In genomic region chr7:142083605-142084004, GRCh38 we compare ENCODE assay signal across 9 cellular contexts. TPM values are rescaled to one million over a fixed set of nuclear protein-coding genes. Genes with fewer than 3 reads are reported as not detected.
"Had no signal": no experiment of that assay in that cellular context is flagged by ENCODE, and none has a peak within 500 bp of the region (broad histone marks: within the 10 kb centered on the region; RNA-seq: fewer than 3 reads in every experiment).

No MANE protein-coding gene starts in this region.

- H3K4me3 Mint-ChIP-seq: H9, HFFc6, IgD-negative memory B cell had no signal

- H3K4me1 Mint-ChIP-seq: H9, IgD-negative memory B cell had no signal

- H3K27ac ChIP-seq: GM23248, HL-60 had no signal

- H3K9me3 Mint-ChIP-seq: H9, IgD-negative memory B cell had no signal

- DNase-seq: GM23248, GOT3, H9, HFFc6, KG1 had no signal

- H3K4me3 ChIP-seq: GM23248 had no signal

- FAIRE-seq: H54 had no signal

- H2AFZ ChIP-seq: GM23248 had no signal

- H3K9ac ChIP-seq: GM23248 had no signal

- ATAC-seq: HCT116 had no signal

- H3K27ac Mint-ChIP-seq: H9, HFFc6, IgD-negative memory B cell had no signal

- H3K36me3 Mint-ChIP-seq: IgD-negative memory B cell had no signal

RNA-seq across cellular contexts. Expression of gene MGAM2, which starts 27.9 kb away (rescaled TPM):
- total RNA-seq: GM23248, H9, HFFc6 had no signal
- polyA plus RNA-seq: GM23248, IgD-negative memory B cell had no signal
